In the genomic region with DNA sequence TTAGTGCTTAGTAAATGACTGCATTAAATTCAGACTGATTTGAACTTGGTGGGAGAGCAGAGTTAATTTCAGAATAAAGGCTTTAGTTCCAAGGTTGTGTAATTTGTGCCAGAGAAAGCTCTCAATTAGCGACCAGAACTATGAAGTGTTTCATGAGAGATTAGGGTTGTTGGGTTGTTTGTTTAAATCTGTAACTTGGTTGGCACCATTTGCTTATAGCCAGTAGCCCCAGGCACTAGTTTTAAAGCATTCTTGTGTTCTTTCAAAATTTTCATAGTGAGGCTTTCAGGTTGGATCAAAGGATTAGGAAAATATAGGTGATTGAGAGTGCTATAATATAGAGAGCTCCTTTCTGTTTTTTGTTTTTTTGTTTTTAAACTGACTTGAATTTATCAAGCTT, we compare ENCODE assay signal across 1 cellular context.
A peak's percentile ranks its signal among the peaks of the same experiment; 100 is the strongest.
TF ChIP-seq lines count a peak whose summit lies in the region.

No MANE protein-coding gene starts in this region.

TF ChIP-seq in HEK293, 187 proteins besides CTCF, POLR2A, EP300 and RAD21 (continued from another document):
- TF ChIP-seq ZFP3 (tag by site-specific recombination; IDR thresholded peaks at IDR 0.05; ENCODE audit: low read depth) (no peak), SP3 (tag by site-specific recombination; IDR thresholded peaks at IDR 0.05) (no peak), ZNF585B (tag by site-specific recombination; IDR thresholded peaks at IDR 0.05) (no peak), ZNF701 (tag by site-specific recombination; IDR thresholded peaks at IDR 0.05) (no peak), SETDB1 (IDR thresholded peaks at IDR 0.05; ENCODE audit: insufficient read length, low read length) (no peak), ZNF214 (tag by site-specific recombination; IDR thresholded peaks at IDR 0.05; ENCODE audit: borderline replicate concordance) (no peak), ZNF610 (tag by site-specific recombination; IDR thresholded peaks at IDR 0.05; ENCODE audit: borderline replicate concordance) (no peak), GLIS1 (tag by site-specific recombination; IDR thresholded peaks at IDR 0.05) (peak; percentile 35), ZNF266 (tag by site-specific recombination; IDR thresholded peaks at IDR 0.05; ENCODE audit: low read depth) (no peak), ZNF626 (tag by site-specific recombination; IDR thresholded peaks at IDR 0.05) (no peak), MYNN (tag by site-specific recombination; IDR thresholded peaks at IDR 0.05; ENCODE audit: borderline replicate concordance) (peak; percentile 65; the same call in 1 of the 2 replicates), ZNF707 (tag by site-specific recombination; IDR thresholded peaks at IDR 0.05) (no peak)
